In the genomic region with DNA sequence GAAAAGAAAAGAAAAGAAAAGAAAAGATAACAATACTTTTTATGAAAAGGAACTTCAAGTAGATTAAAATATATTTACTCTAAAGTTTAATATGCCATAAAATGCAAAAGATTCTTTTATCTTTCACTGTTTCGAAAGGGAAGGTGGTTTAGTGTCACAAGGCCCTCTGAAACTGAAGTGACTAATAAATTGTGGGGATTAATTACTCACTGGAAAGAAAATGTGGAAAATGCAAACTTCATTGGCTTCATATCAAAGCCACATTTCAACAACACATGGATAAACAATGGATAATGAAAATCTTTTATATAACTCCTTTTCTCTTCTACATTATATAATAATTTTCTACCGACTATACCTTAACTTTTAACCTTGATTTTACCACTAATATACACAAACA, we compare ENCODE assay signal across 24 cellular contexts.
"Had no signal": no experiment of that assay in that cellular context is flagged by ENCODE, and none has a peak within 500 bp of the region (broad histone marks: within the 10 kb centered on the region; RNA-seq: fewer than 3 reads in every experiment).

No MANE protein-coding gene starts in this region.

- H3K27ac ChIP-seq: left ventricle myocardium inferior, neutrophil, right atrium auricular region, upper lobe of left lung had no signal

- H3K27me3 ChIP-seq: neutrophil, right atrium auricular region, upper lobe of left lung had no signal

- H3K4me1 Mint-ChIP-seq: activated CD4-positive, alpha-beta T cell treated with anti-CD3 and anti-CD28 coated beads, Interleukin-2, amount 10 ng/mL, durations not matched to agents 7 days and 5 days; brain; central memory CD8-positive, alpha-beta T cell; memory B cell; naive thymus-derived CD8-positive, alpha-beta T cell had no signal

- H3K27ac Mint-ChIP-seq: activated CD4-positive, alpha-beta T cell treated with anti-CD3 and anti-CD28 coated beads, Interleukin-2, amount 10 ng/mL, durations not matched to agents 7 days and 5 days; activated naive CD4-positive, alpha-beta T cell treated with anti-CD3 and anti-CD28 coated beads, Interleukin-2, amount 50 U/mL, for 72 hours; activated T-cell treated with anti-CD3 and anti-CD28 coated beads, Interleukin-2, amount 50 U/mL, for 72 hours; dendritic cell treated with granulocyte-macrophage colony-stimulating factor and Interleukin-4, amounts not matched to agents 40 ng/mL and 50 ng/mL, for 4 days; memory B cell; naive thymus-derived CD8-positive, alpha-beta T cell; T-helper 2 cell treated with Interferon-gamma antibody and Interleukin-4, amounts not matched to agents 5 μg/mL and 100 μg/mL, for 36 hours had no signal

- H3K9me3 Mint-ChIP-seq: activated CD4-positive, alpha-beta T cell treated with anti-CD3 and anti-CD28 coated beads, Interleukin-2, amount 10 ng/mL, durations not matched to agents 7 days and 5 days; activated T-cell treated with anti-CD3 and anti-CD28 coated beads, Interleukin-2, amount 50 U/mL, for 72 hours; brain; dendritic cell treated with granulocyte-macrophage colony-stimulating factor and Interleukin-4, amounts not matched to agents 40 ng/mL and 50 ng/mL, for 4 days; naive thymus-derived CD8-positive, alpha-beta T cell; T-helper 2 cell treated with Interferon-gamma antibody and Interleukin-4, amounts not matched to agents 5 μg/mL and 100 μg/mL, for 36 hours had no signal

- H3K36me3 ChIP-seq: left ventricle myocardium inferior, neutrophil, right atrium auricular region, upper lobe of left lung had no signal

- H3K4me1 ChIP-seq: left ventricle myocardium inferior, right atrium auricular region, upper lobe of left lung had no signal

- H3K27me3 Mint-ChIP-seq: central memory CD8-positive, alpha-beta T cell; dendritic cell treated with granulocyte-macrophage colony-stimulating factor and Interleukin-4, amounts not matched to agents 40 ng/mL and 50 ng/mL, for 4 days; memory B cell had no signal

- H3K4me3 ChIP-seq: left ventricle myocardium inferior, mucosa of descending colon, right atrium auricular region, upper lobe of left lung had no signal

- ATAC-seq: activated naive CD4-positive, alpha-beta T cell treated with anti-CD3 and anti-CD28 coated beads, Interleukin-2, amount 50 U/mL, for 72 hours; activated T-cell treated with anti-CD3 and anti-CD28 coated beads, Interleukin-2, amount 50 U/mL, for 72 hours; mucosa of descending colon; naive thymus-derived CD8-positive, alpha-beta T cell; stimulated activated naive CD8-positive, alpha-beta T cell treated with anti-CD3 and anti-CD28 coated beads, Interleukin-15, Interleukin-2, amounts not matched to agents 100 U/mL and 50 U/mL, for 24 hours had no signal

- H3K36me3 Mint-ChIP-seq: activated naive CD4-positive, alpha-beta T cell treated with anti-CD3 and anti-CD28 coated beads, Interleukin-2, amount 50 U/mL, for 72 hours; brain; memory B cell; naive thymus-derived CD8-positive, alpha-beta T cell had no signal

- H3K9me3 ChIP-seq: left ventricle myocardium inferior, mucosa of descending colon, neutrophil, right atrium auricular region, upper lobe of left lung had no signal

- H3K4me3 Mint-ChIP-seq: activated CD4-positive, alpha-beta T cell treated with anti-CD3 and anti-CD28 coated beads, Interleukin-2, amount 10 ng/mL, durations not matched to agents 7 days and 5 days; activated T-cell treated with anti-CD3 and anti-CD28 coated beads, Interleukin-2, amount 50 U/mL, for 72 hours; brain; central memory CD8-positive, alpha-beta T cell; dendritic cell treated with granulocyte-macrophage colony-stimulating factor and Interleukin-4, amounts not matched to agents 40 ng/mL and 50 ng/mL, for 4 days; memory B cell; naive thymus-derived CD8-positive, alpha-beta T cell; T-helper 2 cell treated with Interferon-gamma antibody and Interleukin-4, amounts not matched to agents 5 μg/mL and 100 μg/mL, for 36 hours had no signal

- FAIRE-seq: small intestine had no signal

- DNase-seq: activated CD4-positive, alpha-beta T cell treated with anti-CD3 and anti-CD28 coated beads, Interleukin-2, amount 10 ng/mL, durations not matched to agents 7 days and 5 days; activated CD4-positive, CD25-positive, alpha-beta regulatory T cell; activated CD8-positive, alpha-beta memory T cell treated with anti-CD3 and anti-CD28 coated beads, Interleukin-2, amount 50 U/mL, for 48 hours; activated gamma-delta T cell; activated T-cell treated with anti-CD3 and anti-CD28 coated beads, Interleukin-2, amount 50 U/mL, for 72 hours; amniotic stem cell; effector memory CD4-positive, alpha-beta T cell; glutamatergic neuron; hypothalamus; left ventricle myocardium inferior; mucosa of descending colon; naive thymus-derived CD8-positive, alpha-beta T cell; posterior cingulate gyrus; small intestine; stimulated activated naive CD8-positive, alpha-beta T cell treated with anti-CD3 and anti-CD28 coated beads, Interleukin-15, Interleukin-2, amounts not matched to agents 100 U/mL and 50 U/mL, for 24 hours had no signal
